In genomic region chr3:10115326-10116137, GRCh38 we compare ENCODE assay signal across 8 cellular contexts. TPM values are rescaled to one million over a fixed set of nuclear protein-coding genes. Genes with fewer than 3 reads are reported as not detected.
DNase-seq lines count a peak whose midpoint lies in the region; ATAC-seq and TF ChIP-seq lines count a peak whose summit lies in the region.

BRK1 (plus strand) TSS chr3:10115675; CDS start chr3:10115702, 27 bp downstream.

- H3K18ac ChIP-seq in trophoblast cell (ENCODE audit: low read length): peak within 1 kb of the TSS; percentile 91

- peak; percentile 82 for DNase-seq in NCI-H1436 (lab: John Stamatoyannopoulos, UW)
- DNase-seq in T follicular helper cell (ENCODE audit: low read depth): peak; percentile 90
- DNase-seq in adipocyte (ENCODE audit: low read depth): peak; percentile 99
- DNase-seq in cardiac septum (ENCODE audit: low spot score): peak; percentile 97
- peak; percentile 95 to 98 for DNase-seq in trophoblast cell
- peak; percentile 95 for DNase-seq in transverse colon

- peak within 1 kb of the TSS; percentile 65 for H3K4me3 ChIP-seq in GM12875 (ENCODE audit: low read depth, low read length)
- peak within 1 kb of the TSS; percentile 99 for H3K4me3 ChIP-seq in adipocyte (ENCODE audit: low read length)
- peak within 1 kb of the TSS; percentile 92 for H3K4me3 ChIP-seq in trophoblast cell (ENCODE audit: low read depth, low read length)
- H3K4me3 ChIP-seq in transverse colon: peak within 1 kb of the TSS; percentile 74 to 88 (median 75)

- peak within 1 kb of the TSS; percentile 68 for H2BK120ac ChIP-seq in trophoblast cell (ENCODE audit: insufficient read depth, low read length, poor library complexity)

- H2AFZ ChIP-seq in trophoblast cell (ENCODE audit: insufficient read depth, low read length, poor library complexity): peak within 1 kb of the TSS; percentile 97

- TF ChIP-seq CTCF in GM12875 (IDR thresholded peaks at IDR 0.05; ENCODE audit: borderline replicate concordance, insufficient read depth, low read depth, low read length) (no peak), transverse colon (IDR thresholded peaks at IDR 0.05) (peak in 1 of 5 experiments; percentile 7)

- peaks cover 8% of the 10 kb centered on the region for H3K79me2 ChIP-seq in trophoblast cell (ENCODE audit: control insufficient read depth, insufficient read depth, low read length, poor library complexity)

- TF ChIP-seq POLR2A in transverse colon (IDR thresholded peaks at IDR 0.05): peak; percentile 88

- H4K12ac ChIP-seq in trophoblast cell (ENCODE audit: low read depth, low read length): peak within 1 kb of the TSS; percentile 98

- intact Hi-C loops in cardiac septum (cut with DNase I) (loop anchor here (2.0 to 5.0 kb wide), 3 partner anchors 27 to 108 kb away; partner anchors contain the start of gene FANCD2), transverse colon (cut with DNase I; ENCODE audit: low total_unique reads) (no loop called here)

- no peak within 1 kb of the TSS for H3K27ac ChIP-seq in trophoblast cell (ENCODE audit: low read depth, low read length)
- peak within 1 kb of the TSS; percentile 82 to 87 (median 86) for H3K27ac ChIP-seq in transverse colon

- H4K8ac ChIP-seq in trophoblast cell (ENCODE audit: low read depth, low read length): peak within 1 kb of the TSS; percentile 97

- peak within 1 kb of the TSS; percentile 96 for H3K14ac ChIP-seq in trophoblast cell (ENCODE audit: low read length)

- H3K9ac ChIP-seq in adipocyte (ENCODE audit: low read length) (peak within 1 kb of the TSS; percentile 94), trophoblast cell (ENCODE audit: low read length) (peak within 1 kb of the TSS; percentile 92)

- peak; percentile 98 for ATAC-seq in HG02798 (IDR thresholded peaks at IDR 0.05; ENCODE audit: poor library complexity, unreplicated experiment)

- H2BK12ac ChIP-seq in trophoblast cell (ENCODE audit: low read length): no peak within 1 kb of the TSS

- H3K23ac ChIP-seq in trophoblast cell (ENCODE audit: low read length): no peak within 1 kb of the TSS

- peaks cover 5% of the 10 kb centered on the region for H3K79me1 ChIP-seq in trophoblast cell (ENCODE audit: low read length)

- no peak for TF ChIP-seq EP300 in transverse colon (IDR thresholded peaks at IDR 0.05; ENCODE audit: low read depth)

- no CpG with 5 or more reads among the region's 54 CpGs for WGBS in trophoblast cell (ENCODE audit: extremely low coverage, insufficient coverage, insufficient read length)
- WGBS in transverse colon (ENCODE audit: low coverage in 1 of 2), 2 donors: 1% methylated on average over 8 to 50 of the region's 54 CpGs

- H3K4me1 ChIP-seq in adipocyte (ENCODE audit: control insufficient read depth, insufficient read depth, low read length): peaks cover 15% of the 10 kb centered on the region
- H3K4me1 ChIP-seq in trophoblast cell (ENCODE audit: control insufficient read depth in 1 of 2, insufficient read depth in 2 of 2, low read length in 2 of 2): peaks cover 0 to 6% of the 10 kb centered on the region in 2 experiments
- H3K4me1 ChIP-seq in transverse colon: peaks cover 6 to 23% (median 16%) of the 10 kb centered on the region in 4 donors

- H3K36me3 ChIP-seq in adipocyte (ENCODE audit: control insufficient read depth, insufficient read depth, low read length, severe bottlenecking) (no peaks in the 10 kb centered on the region), trophoblast cell (ENCODE audit: control insufficient read depth in 1 of 2, insufficient read depth in 2 of 2, low read length in 2 of 2) (peaks cover 2 to 3% of the 10 kb centered on the region in 2 experiments), transverse colon (no peaks in the 10 kb centered on the region)

- peak within 1 kb of the TSS; percentile 4 for H2AK5ac ChIP-seq in trophoblast cell (ENCODE audit: low read length)

- H3K27me3 ChIP-seq in adipocyte (replicated peaks; ENCODE audit: control insufficient read depth, insufficient read depth, low read length): no peaks in the 10 kb centered on the region
- H3K27me3 ChIP-seq in trophoblast cell (ENCODE audit: insufficient read depth, low read length): no peaks in the 10 kb centered on the region
- H3K27me3 ChIP-seq in transverse colon: no peaks in the 10 kb centered on the region

- H3K9me3 ChIP-seq in adipocyte (ENCODE audit: control insufficient read depth, low read length) (no peaks in the 10 kb centered on the region), trophoblast cell (ENCODE audit: insufficient read depth, low read depth, low read length) (no peaks in the 10 kb centered on the region), transverse colon (no peaks in the 10 kb centered on the region)

- H3K4ac ChIP-seq in trophoblast cell (ENCODE audit: low read depth, low read length): peak within 1 kb of the TSS; percentile 90

- no peak within 1 kb of the TSS for H2BK5ac ChIP-seq in trophoblast cell (ENCODE audit: low read depth, low read length, poor library complexity)

- in situ Hi-C loops in transverse colon (cut with MboI; ENCODE audit: low pct_ligation_motif_present in 1 of 4, low pct_unique_long_range_greater_than_20kb in 1 of 4, low sequenced_read_pairs in 3 of 4): no loop called here

- H3K4me2 ChIP-seq in trophoblast cell (ENCODE audit: low read length): peak within 1 kb of the TSS; percentile 80

- H4K91ac ChIP-seq in trophoblast cell (ENCODE audit: low read depth, low read length): peak within 1 kb of the TSS; percentile 75

RNA-seq across cellular contexts. Expression of gene BRK1, which starts in this region (rescaled TPM):
- total RNA-seq in cardiac septum (82.6 TPM), transverse colon (10 to 100 TPM; 37.0 to 88.8 (median 72.5) TPM)
- 143 and 145 TPM in 2 replicates for polyA plus RNA-seq in trophoblast cell (2013)
